ENCODE assay signal across 8 cellular contexts in genomic region chr3:122681294-122682015, GRCh38. TPM values are rescaled to one million over a fixed set of nuclear protein-coding genes. Genes with fewer than 3 reads are reported as not detected.
DNase-seq lines count a peak whose midpoint lies in the region; ATAC-seq, FAIRE-seq and TF ChIP-seq lines count a peak whose summit lies in the region.

No MANE protein-coding gene starts in this region.

- H4K20me1 ChIP-seq in SK-N-SH (ENCODE audit: insufficient read depth), result no peaks in the 10 kb centered on the region
- H4K20me1 ChIP-seq in keratinocyte (ENCODE audit: control insufficient read depth, extremely low read depth, insufficient read depth, low read length), result no peaks in the 10 kb centered on the region

- H3K36me3 ChIP-seq in SK-N-SH (replicated peaks in 1 of 2; ENCODE audit: control insufficient read depth in 1 of 2, insufficient read depth in 2 of 2, low read length in 1 of 2) (peaks cover 0 to 4% of the 10 kb centered on the region in 2 experiments), adrenal gland (replicated peaks in 1 of 2) (no peaks in the 10 kb centered on the region), keratinocyte (ENCODE audit: control insufficient read depth in 2 of 2, extremely low read depth in 1 of 2, insufficient read depth in 2 of 2, low read length in 2 of 2) (no peaks in the 10 kb centered on the region), thoracic aorta (no peaks in the 10 kb centered on the region)

- H3K79me2 ChIP-seq in SK-N-SH (ENCODE audit: insufficient read depth) (peaks cover 4% of the 10 kb centered on the region; the same call in 1 of the 2 replicates), keratinocyte (ENCODE audit: control insufficient read depth, insufficient read depth, low read length) (peaks cover 16% of the 10 kb centered on the region)

- TF ChIP-seq RAD21 in SK-N-SH (IDR thresholded peaks at IDR 0.05; ENCODE audit: low read length), result no peak

- H3K4me2 ChIP-seq in SK-N-SH (peak overlapping the region; percentile 88), keratinocyte (ENCODE audit: control insufficient read depth, extremely low read depth, insufficient read depth, low read depth, low read length) (peak overlapping the region; percentile 94)

- H3K4me3 ChIP-seq in SK-N-SH (ENCODE audit: low read depth in 2 of 2, low read length in 1 of 2) (peak overlapping the region; percentile 60 to 76), adrenal gland (peak overlapping the region; percentile 13 to 100 (median 90)), keratinocyte (ENCODE audit: control insufficient read depth in 2 of 3, extremely low read depth in 1 of 3, insufficient read depth in 2 of 3, low read depth in 1 of 3, low read length in 3 of 3) (peak overlapping the region; percentile 61 to 92 (median 83)), thoracic aorta (peak overlapping the region; percentile 97)

- ATAC-seq in SK-N-SH treated with all-trans-retinoic acid at 6 μM for 48 hours (no peak), thoracic aorta (ENCODE audit: insufficient number of reproducible peaks, low FRiP score, low read depth) (no peak), GM18520 (IDR thresholded peaks at IDR 0.05; ENCODE audit: unreplicated experiment) (no peak)

- CTCF ChIA-PET in SK-N-SH (lab: Yijun Ruan, JAX), result interaction anchor here (1.1 to 5.8 kb wide), 3 partner anchors 122 to 1135 kb away, joined by 4 to 84 read pairs (median 45); no protein-coding TSS in a partner anchor

- H3K9me3 ChIP-seq in SK-N-SH (no peaks in the 10 kb centered on the region), adrenal gland (replicated peaks in 1 of 3) (no peaks in the 10 kb centered on the region), keratinocyte (ENCODE audit: control insufficient read depth, low read depth, low read length) (no peaks in the 10 kb centered on the region), thoracic aorta (no peaks in the 10 kb centered on the region)

- TF ChIP-seq EP300 in SK-N-SH (IDR thresholded peaks at IDR 0.05; ENCODE audit: borderline replicate concordance in 1 of 2, low read depth in 1 of 2, low read length in 1 of 2), result no peak

- H3K9ac ChIP-seq in SK-N-SH (peak overlapping the region; percentile 88; the same call in 1 of the 2 replicates), keratinocyte (ENCODE audit: control insufficient read depth, extremely low read depth, insufficient read depth, low read length) (peak overlapping the region; percentile 89)

- peak; percentile 21 for DNase-seq in SK-N-SH
- peak in 1 of 7 donors; percentile 23 for DNase-seq in adrenal gland
- DNase-seq in keratinocyte (ENCODE audit: low read depth, low spot score), result no peak
- DNase-seq in thoracic aorta (ENCODE audit: low spot score), result no peak
- no peak for DNase-seq in NCI-H1048 (lab: John Stamatoyannopoulos, UW)
- DNase-seq in DMS 273 (lab: John Stamatoyannopoulos, UW; ENCODE audit: unreplicated experiment), result no peak

- H3K27me3 ChIP-seq in SK-N-SH (ENCODE audit: insufficient read depth) (no peaks in the 10 kb centered on the region), adrenal gland (no peaks in the 10 kb centered on the region), keratinocyte (ENCODE audit: control insufficient read depth, extremely low read depth, insufficient read depth, low read length) (no peaks in the 10 kb centered on the region), thoracic aorta (replicated peaks; ENCODE audit: insufficient read depth) (no peaks in the 10 kb centered on the region)

- TF ChIP-seq CTCF in SK-N-SH (IDR thresholded peaks at IDR 0.05), result no peak
- TF ChIP-seq CTCF in adrenal gland (IDR thresholded peaks at IDR 0.05), result peak in 1 of 6 experiments; percentile 6
- TF ChIP-seq CTCF in keratinocyte (optimal IDR thresholded peaks at IDR 0.05 in 1 of 3, IDR thresholded peaks at IDR 0.05 in 1 of 3, conservative IDR thresholded peaks at IDR 0.05 in 1 of 3; ENCODE audit: extremely low read depth in 1 of 3, insufficient read depth in 2 of 3, low read length in 3 of 3), result no peak
- TF ChIP-seq CTCF in thoracic aorta (IDR thresholded peaks at IDR 0.05), result no peak

- no peaks in the 10 kb centered on the region for H3K9me2 ChIP-seq in SK-N-SH

- FAIRE-seq in keratinocyte (lab: Jason Lieb, UNC), result no peak

- intact Hi-C loops in adrenal gland (cut with DNase I), result loop anchor here (5.0 to 10.0 kb wide), 3 partner anchors 114 to 297 kb away; partner anchors contain the start of genes FAM162A (in 1 of the 2) and MIX23 (in 1 of the 2)

- H3K9me1 ChIP-seq in keratinocyte (ENCODE audit: control insufficient read depth, extremely low read depth, insufficient read depth, low read length), result no peaks in the 10 kb centered on the region

- TF ChIP-seq POLR2A in adrenal gland (IDR thresholded peaks at IDR 0.05), result no peak

- dilution Hi-C loops in keratinocyte (cut with MboI; ENCODE audit: extremely low pct_ligation_motif_present, low sequenced_read_pairs), result no loop called here

- peaks cover 17% of the 10 kb centered on the region for H3F3A ChIP-seq in SK-N-SH (replicated peaks; ENCODE audit: insufficient read depth)

- 60% methylated on average over 22 of the region's 23 CpGs for WGBS in SK-N-SH (ENCODE audit: low lambda C conversion rate)
- 26 to 32% (median 30%) methylated on average over 21 to 23 of the region's 23 CpGs for WGBS in adrenal gland, 4 donors

- H3K4me1 ChIP-seq in SK-N-SH (ENCODE audit: control insufficient read depth in 1 of 2, insufficient read depth in 2 of 2, low read depth in 1 of 2, low read length in 1 of 2) (peaks cover 12 to 16% of the 10 kb centered on the region in 2 experiments; a peak in 3 of 4 replicates), adrenal gland (replicated peaks in 1 of 2) (peaks cover 8 to 38% of the 10 kb centered on the region in 2 donors), keratinocyte (ENCODE audit: control insufficient read depth, extremely low read depth, insufficient read depth, low read length) (peaks cover 25% of the 10 kb centered on the region), thoracic aorta (ENCODE audit: control insufficient read depth in 1 of 2, low read depth in 2 of 2) (peaks cover 26 to 35% of the 10 kb centered on the region in 2 donors)

- H2AFZ ChIP-seq in SK-N-SH (ENCODE audit: low read depth), result peak overlapping the region; percentile 99
- peak overlapping the region; percentile 94 for H2AFZ ChIP-seq in keratinocyte (ENCODE audit: control insufficient read depth, low read length)

- POLR2A ChIA-PET in SK-N-SH (lab: Yijun Ruan, JAX), result no interaction called here

- no peak overlapping the region; a peak in 1 of 4 replicates for H3K27ac ChIP-seq in SK-N-SH (ENCODE audit: low read depth in 2 of 2, low read length in 1 of 2)
- peak overlapping the region in 4 of 5 donors; percentile 94 to 99 (median 97) for H3K27ac ChIP-seq in adrenal gland
- H3K27ac ChIP-seq in keratinocyte (ENCODE audit: control insufficient read depth, insufficient read depth, low read length), result peak overlapping the region; percentile 61
- H3K27ac ChIP-seq in thoracic aorta, result peak overlapping the region; percentile 4 to 93

TF ChIP-seq in SK-N-SH, 30 proteins besides CTCF, POLR2A, EP300 and RAD21:
- TF ChIP-seq IRF3 (IDR thresholded peaks at IDR 0.05; ENCODE audit: low read depth, low read length) (no peak), MXI1 (IDR thresholded peaks at IDR 0.05; ENCODE audit: low read depth, low read length) (no peak), YY1 (IDR thresholded peaks at IDR 0.05; ENCODE audit: low read depth) (no peak), RXRA (IDR thresholded peaks at IDR 0.05; ENCODE audit: borderline replicate concordance, low read depth) (no peak), JUND (IDR thresholded peaks at IDR 0.05) (no peak), NRF1 (IDR thresholded peaks at IDR 0.05; ENCODE audit: low read depth, low read length) (no peak)

TF ChIP-seq in SK-N-SH treated with all-trans-retinoic acid at 6 μM for 48 hours, 23 proteins besides CTCF, POLR2A, EP300 and RAD21 (continues in another document):
- TF ChIP-seq PATZ1 (CRISPR knock-in tag; IDR thresholded peaks at IDR 0.05; ENCODE audit: borderline replicate concordance) (no peak), ZC3H10 (CRISPR knock-in tag; IDR thresholded peaks at IDR 0.05) (no peak), SNAI2 (CRISPR knock-in tag; IDR thresholded peaks at IDR 0.05) (no peak), ZNF565 (CRISPR knock-in tag; conservative IDR thresholded peaks at IDR 0.05; ENCODE audit: low read depth) (no peak), OSR1 (CRISPR knock-in tag; IDR thresholded peaks at IDR 0.05) (no peak), ZNF8 (CRISPR knock-in tag; IDR thresholded peaks at IDR 0.05) (no peak), TOX (CRISPR knock-in tag; IDR thresholded peaks at IDR 0.05; ENCODE audit: borderline replicate concordance) (no peak), ZFP3 (CRISPR knock-in tag; IDR thresholded peaks at IDR 0.05) (no peak), ZFP30 (CRISPR knock-in tag; IDR thresholded peaks at IDR 0.05) (no peak), GLIS3 (CRISPR knock-in tag; IDR thresholded peaks at IDR 0.05) (no peak), ESRRG (CRISPR knock-in tag; IDR thresholded peaks at IDR 0.05) (no peak)

RNA-seq across cellular contexts. Expression of gene PARP14, which starts 0.8 kb away (rescaled TPM):
- 9.2 and 11.0 TPM in 2 replicates for polyA plus RNA-seq in SK-N-SH (2012; rRNA removed)
- 7.3 and 7.6 TPM in 2 replicates for polyA plus RNA-seq in SK-N-SH (2012; cell fraction: cytosol; rRNA removed)
- 23.7 and 34.4 TPM in 2 replicates for polyA plus RNA-seq in SK-N-SH (2012; cell fraction: nucleus; rRNA removed)
- total RNA-seq in adrenal gland, result 10 to 100 TPM; 30.8 to 90.2 (median 49.2) TPM
- polyA plus RNA-seq in adrenal gland, result 10 to 100 TPM; 17.4 to 24.1 (median 17.6) TPM
- 19.1 to 27.0 TPM (median 25.7 TPM) in 3 replicates for polyA plus RNA-seq in keratinocyte
- polyA plus RNA-seq in keratinocyte (2011; ENCODE audit: low read depth), result 6.5 TPM
- polyA plus RNA-seq in keratinocyte (2011; cell fraction: cytosol; rRNA removed), result 9.0 and 14.9 TPM in 2 replicates
- 28.0 and 31.8 TPM in 2 replicates for polyA plus RNA-seq in keratinocyte (2011; cell fraction: nucleus; rRNA removed)
- 2.3 and 18.6 TPM in 2 replicates for polyA plus RNA-seq in keratinocyte (2012; ENCODE audit: low replicate concordance)
- 21.3 to 48.7 TPM (median 33.4 TPM) in 3 replicates for polyA minus RNA-seq in keratinocyte
- polyA minus RNA-seq in keratinocyte (2011; cell fraction: cytosol; rRNA and poly(A)+ RNA removed), result 18.0 TPM
- 29.2 and 47.5 TPM in 2 replicates for polyA minus RNA-seq in keratinocyte (2011; cell fraction: nucleus; rRNA and poly(A)+ RNA removed)
- total RNA-seq in thoracic aorta, result 10 to 100 TPM; 57.1 to 74.1 TPM

Comparison
In these comparisons a context has a peak if more than half of its experiments do, and no peak if none do; other contexts are left out.
1. H3K27ac ChIP-seq: peak in adrenal gland (4 of 5), keratinocyte (single experiment) and thoracic aorta (2 of 2); none in SK-N-SH (0 of 2).
2. Peak in every context shown above with its lines, with median percentiles within 50 percentile points of each other: H3K4me3 ChIP-seq.